8 cellular contexts compared by ENCODE assay signal in the genomic region with DNA sequence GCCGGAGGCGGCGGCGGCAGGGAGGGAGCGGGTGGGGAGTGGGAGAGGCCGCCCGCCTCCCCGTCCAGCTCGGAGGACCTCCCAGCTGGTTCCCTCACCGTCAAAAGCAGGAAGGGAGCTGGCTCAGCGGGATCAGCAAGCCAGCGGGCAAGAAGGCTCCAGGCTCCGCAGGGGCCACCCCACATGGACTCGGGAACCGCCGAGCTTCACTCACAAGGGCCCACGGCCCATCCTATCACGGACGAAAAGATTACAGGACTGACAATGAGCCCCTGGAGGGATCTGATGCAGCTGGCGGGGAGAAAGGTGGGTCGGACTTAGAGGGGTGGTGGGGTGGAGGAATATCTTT.
DNase-seq lines count a peak whose midpoint lies in the region; ATAC-seq and TF ChIP-seq lines count a peak whose summit lies in the region.
"Not testable (repeated sequence)": the region's sequence is repeated elsewhere in the genome, so short reads cannot be mapped to it uniquely, and the experiment has no call there.

No MANE protein-coding gene starts in this region.

- no CpG with 5 or more reads among the region's 21 CpGs for WGBS in esophagus squamous epithelium, 2 donors
- WGBS in right lobe of liver (ENCODE audit: insufficient coverage, low coverage, low lambda C conversion rate, missing lambda C conversion rate) = 9% methylated on average over 4 of the region's 21 CpGs
- WGBS in sigmoid colon, 2 donors = 2 to 23% methylated on average over 14 of the region's 21 CpGs

- H3K27me3 ChIP-seq in A673 (replicated peaks; ENCODE audit: insufficient read depth, low read depth, low read length, poor library complexity); OCI-LY1 (ENCODE audit: insufficient read depth, low read length); ascending aorta; esophagus squamous epithelium; right lobe of liver; sigmoid colon: not testable (repeated sequence)

- H3K4me2 ChIP-seq in OCI-LY1 (ENCODE audit: low read length) = peak overlapping the region; percentile 61

- not testable (repeated sequence) for TF ChIP-seq EP300 in sigmoid colon (IDR thresholded peaks at IDR 0.05)

- not testable (repeated sequence) for H3K27ac ChIP-seq in A673 (ENCODE audit: low read depth, low read length, poor library complexity, severe bottlenecking); OCI-LY1 (ENCODE audit: low read depth, low read length, poor library complexity, severe bottlenecking); right lobe of liver; sigmoid colon
- H3K27ac ChIP-seq in ascending aorta (peak overlapping the region in 1 of 2 donors; percentile 79), esophagus squamous epithelium (peak overlapping the region in 2 of 4 donors; percentile 78 to 81)

- not testable (repeated sequence) for H3K9me3 ChIP-seq in A673 (ENCODE audit: low read depth, low read length, poor library complexity, severe bottlenecking); OCI-LY1 (ENCODE audit: low read length); ascending aorta; esophagus squamous epithelium; right lobe of liver; sigmoid colon

- H3F3A ChIP-seq in OCI-LY1 (ENCODE audit: insufficient read depth, low read length) = not testable (repeated sequence)

- peak; percentile 9 for ATAC-seq in GM19023 (IDR thresholded peaks at IDR 0.05; ENCODE audit: unreplicated experiment)
- ATAC-seq in HG03175 (IDR thresholded peaks at IDR 0.05; ENCODE audit: unreplicated experiment) = peak; percentile 4
- ATAC-seq in right lobe of liver = peak; percentile 11 to 35 (median 30)

- BruUV-seq in A673 (replicated peaks; lab: Mats Ljungman, UMichigan) = not testable (repeated sequence)

- not testable (repeated sequence) for TF ChIP-seq POLR2A in esophagus squamous epithelium (IDR thresholded peaks at IDR 0.05); right lobe of liver (IDR thresholded peaks at IDR 0.05); sigmoid colon (IDR thresholded peaks at IDR 0.05)

- H3K9ac ChIP-seq in OCI-LY1 (ENCODE audit: low read length) = not testable (repeated sequence)

- POLR2A ChIA-PET in A673 (lab: Charles Lee; ENCODE audit: low non-redundant PET) = not testable (repeated sequence)

- not testable (repeated sequence) for TF ChIP-seq CTCF in A673 (conservative IDR thresholded peaks at IDR 0.05; ENCODE audit: low read depth, low read length); OCI-LY1 (IDR thresholded peaks at IDR 0.05; ENCODE audit: low read length); ascending aorta (IDR thresholded peaks at IDR 0.05); esophagus squamous epithelium (IDR thresholded peaks at IDR 0.05); right lobe of liver (IDR thresholded peaks at IDR 0.05); sigmoid colon (IDR thresholded peaks at IDR 0.05)

- not testable (repeated sequence) for H2AFZ ChIP-seq in OCI-LY1 (ENCODE audit: low read length)

- not testable (repeated sequence) for H4K20me1 ChIP-seq in OCI-LY1 (ENCODE audit: insufficient read depth, low read length)

- not testable (repeated sequence) for DNase-seq in A673 (ENCODE audit: low spot score); esophagus squamous epithelium (lab: John Stamatoyannopoulos, UW); sigmoid colon
- DNase-seq in ascending aorta (ENCODE audit: low spot score in 2 of 2) = peak in 1 of 2 donors; percentile 63
- DNase-seq in right lobe of liver = peak in 1 of 3 donors; percentile 22

- not testable (repeated sequence) for H3K9me2 ChIP-seq in OCI-LY1 (ENCODE audit: low read depth, low read length)

- H3K79me2 ChIP-seq in OCI-LY1 (ENCODE audit: insufficient read depth, low read length) = not testable (repeated sequence)

- intact Hi-C loops in A673 (cut with micrococcal nuclease; ENCODE audit: unreplicated experiment); ascending aorta (cut with DNase I); esophagus squamous epithelium (cut with DNase I); right lobe of liver (cut with DNase I); sigmoid colon (cut with DNase I): not testable (repeated sequence)

- CTCF ChIA-PET in A673 (lab: Charles Lee) = not testable (repeated sequence)

- peak overlapping the region; percentile 38 for H3K4me3 ChIP-seq in A673 (ENCODE audit: low read depth, low read length, poor library complexity, severe bottlenecking)
- H3K4me3 ChIP-seq in OCI-LY1 (ENCODE audit: low read depth, low read length, poor library complexity, severe bottlenecking) = peak overlapping the region; percentile 49
- peak overlapping the region; percentile 53 to 67 for H3K4me3 ChIP-seq in ascending aorta
- H3K4me3 ChIP-seq in esophagus squamous epithelium = peak overlapping the region; percentile 29 to 63 (median 48)
- H3K4me3 ChIP-seq in right lobe of liver = peak overlapping the region in 2 of 3 donors; percentile 25 to 40
- H3K4me3 ChIP-seq in sigmoid colon = peak overlapping the region in 3 of 4 donors; percentile 44 to 51 (median 45)

- H3K4me1 ChIP-seq in A673 (ENCODE audit: insufficient read depth, low read length, poor library complexity, severe bottlenecking); OCI-LY1 (ENCODE audit: insufficient read depth, low read length, severe bottlenecking); ascending aorta; esophagus squamous epithelium; right lobe of liver; sigmoid colon: not testable (repeated sequence)

- not testable (repeated sequence) for H3K36me3 ChIP-seq in A673 (ENCODE audit: insufficient read depth, low read length, poor library complexity, severe bottlenecking); OCI-LY1 (ENCODE audit: insufficient read depth, low read length); ascending aorta; esophagus squamous epithelium; right lobe of liver; sigmoid colon
